1 cellular context compared by ENCODE assay signal in the genomic region with DNA sequence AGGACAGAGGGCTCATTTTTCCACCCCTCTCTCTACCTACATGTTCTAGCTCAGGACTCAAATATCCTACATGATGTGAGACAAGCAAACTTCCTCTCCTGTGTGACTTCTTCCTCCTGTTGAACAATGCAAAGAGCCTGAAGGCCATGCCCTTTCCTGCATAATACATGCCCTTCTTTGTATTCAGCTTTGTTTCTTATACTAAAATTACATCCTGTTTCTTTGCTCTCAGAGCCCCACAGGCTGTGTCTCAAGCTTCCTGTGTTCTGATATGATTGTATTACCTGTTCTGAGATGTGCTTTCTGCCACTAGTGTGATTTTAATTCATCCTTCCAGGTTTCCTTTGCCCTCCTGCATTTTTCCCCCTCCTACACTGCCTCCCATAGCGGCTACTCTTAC.
TF ChIP-seq lines count a peak whose summit lies in the region.

No MANE protein-coding gene starts in this region.

TF ChIP-seq in endothelial cell of umbilical vein, 7 proteins besides CTCF, POLR2A, EP300 and RAD21:
- no peak for TF ChIP-seq GATA2 (IDR thresholded peaks at IDR 0.05; ENCODE audit: insufficient read depth, insufficient read length, low read depth, low read length)
- peak; percentile 7 for TF ChIP-seq FOS (IDR thresholded peaks at IDR 0.05; ENCODE audit: borderline replicate concordance, insufficient read depth, low read length)
